In the genomic region with DNA sequence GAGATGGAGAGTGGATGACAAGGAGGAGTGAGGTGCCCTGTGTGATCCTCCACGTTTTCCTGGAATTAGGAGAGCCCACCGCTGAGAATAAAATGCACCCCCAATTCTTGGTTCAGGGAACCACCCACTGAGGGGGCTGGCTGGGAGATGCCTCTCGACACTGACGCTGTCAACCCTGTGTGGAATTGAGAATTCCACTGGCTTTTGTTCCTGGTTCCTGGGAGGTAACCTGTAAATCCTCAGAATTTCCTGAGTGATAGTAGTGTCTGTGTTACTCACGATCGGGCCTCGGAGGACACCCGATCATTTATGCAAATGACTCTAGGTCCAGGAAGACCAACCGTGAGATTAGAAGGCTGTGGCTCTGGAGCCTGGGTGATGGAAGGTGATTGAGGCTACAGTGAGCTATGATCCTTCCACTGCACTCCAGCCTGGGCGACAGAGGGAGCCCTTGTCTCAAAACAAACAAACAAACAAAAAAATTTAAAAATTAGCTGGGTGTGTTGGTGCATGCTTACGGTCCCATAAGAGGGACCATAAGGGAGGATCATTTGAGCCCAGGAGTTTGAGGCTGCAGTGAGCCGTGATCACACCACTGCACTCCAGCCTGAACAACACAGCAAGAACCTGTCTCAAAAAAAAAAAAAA, we compare ENCODE assay signal across 13 cellular contexts. TPM values are rescaled to one million over a fixed set of nuclear protein-coding genes. Genes with fewer than 3 reads are reported as not detected.
DNase-seq lines count a peak whose midpoint lies in the region; ATAC-seq, FAIRE-seq and TF ChIP-seq lines count a peak whose summit lies in the region.
"Had no signal": no experiment of that assay in that cellular context is flagged by ENCODE, and none has a peak within 500 bp of the region (broad histone marks: within the 10 kb centered on the region; RNA-seq: fewer than 3 reads in every experiment).

No MANE protein-coding gene starts in this region.

- FAIRE-seq in GM19239 (lab: Jason Lieb, UNC) = no peak
- FAIRE-seq: H54 had no signal

- no peak overlapping the region for H3K4me2 ChIP-seq in OCI-LY1 (ENCODE audit: low read length)

- H3K9ac ChIP-seq in OCI-LY1 (ENCODE audit: low read length) = no peak overlapping the region

- H3K27me3 ChIP-seq in OCI-LY1 (ENCODE audit: insufficient read depth, low read length) = no peaks in the 10 kb centered on the region

- H3K4me1 Mint-ChIP-seq in progenitor cell of endocrine pancreas (ENCODE audit: low read depth) = peaks cover 5% of the 10 kb centered on the region
- H3K4me1 Mint-ChIP-seq in activated CD4-positive, alpha-beta memory T cell treated with anti-CD3 and anti-CD28 coated beads, Interleukin-2, amount 10 ng/mL, durations not matched to agents 7 days and 5 days = peaks cover 2% of the 10 kb centered on the region

- H3K27ac ChIP-seq in OCI-LY1 (ENCODE audit: low read depth, low read length, poor library complexity, severe bottlenecking) = no peak overlapping the region

- H2AFZ ChIP-seq in OCI-LY1 (ENCODE audit: low read length) = no peak overlapping the region

- H4K20me1 ChIP-seq in OCI-LY1 (ENCODE audit: insufficient read depth, low read length) = no peaks in the 10 kb centered on the region

- no peak for ATAC-seq in HG03432 (IDR thresholded peaks at IDR 0.05; ENCODE audit: unreplicated experiment)
- ATAC-seq: effector memory CD8-positive, alpha-beta T cell had no signal

- no peak overlapping the region for H3K4me3 ChIP-seq in OCI-LY1 (ENCODE audit: low read depth, low read length, poor library complexity, severe bottlenecking)
- H3K4me3 ChIP-seq in epithelial cell of proximal tubule (ENCODE audit: low read depth, low read length) = no peak overlapping the region

- H3K36me3 Mint-ChIP-seq in progenitor cell of endocrine pancreas (ENCODE audit: insufficient read depth) = peaks cover 4% of the 10 kb centered on the region
- H3K36me3 Mint-ChIP-seq in activated CD4-positive, alpha-beta memory T cell treated with anti-CD3 and anti-CD28 coated beads, Interleukin-2, amount 10 ng/mL, durations not matched to agents 7 days and 5 days (ENCODE audit: low read depth) = no peaks in the 10 kb centered on the region

- no peak overlapping the region for H3K27ac Mint-ChIP-seq in progenitor cell of endocrine pancreas
- no peak overlapping the region for H3K27ac Mint-ChIP-seq in activated CD4-positive, alpha-beta memory T cell treated with anti-CD3 and anti-CD28 coated beads, Interleukin-2, amount 10 ng/mL, durations not matched to agents 7 days and 5 days
- H3K27ac Mint-ChIP-seq: effector memory CD8-positive, alpha-beta T cell had no signal

- CTCF ChIA-PET in activated CD4-positive, alpha-beta memory T cell treated with anti-CD3 and anti-CD28 coated beads, Interleukin-2, amount 10 ng/mL, durations not matched to agents 7 days and 5 days (lab: Charles Lee) = interaction anchor here (0.6 to 5.5 kb wide), 6 partner anchors 10 to 33 kb away, joined by 3 to 29 read pairs (median 5); a partner anchor contains a TSS

- peaks cover 3% of the 10 kb centered on the region for H3K9me3 Mint-ChIP-seq in progenitor cell of endocrine pancreas (ENCODE audit: low read depth)
- H3K9me3 Mint-ChIP-seq in activated CD4-positive, alpha-beta memory T cell treated with anti-CD3 and anti-CD28 coated beads, Interleukin-2, amount 10 ng/mL, durations not matched to agents 7 days and 5 days = no peaks in the 10 kb centered on the region
- H3K9me3 Mint-ChIP-seq: effector memory CD8-positive, alpha-beta T cell had no signal

- H3F3A ChIP-seq in OCI-LY1 (ENCODE audit: insufficient read depth, low read length) = no peaks in the 10 kb centered on the region

- no peaks in the 10 kb centered on the region for H3K9me3 ChIP-seq in OCI-LY1 (ENCODE audit: low read length)

- H3K4me1 ChIP-seq in OCI-LY1 (ENCODE audit: insufficient read depth, low read length, severe bottlenecking) = peaks cover 15% of the 10 kb centered on the region

- TF ChIP-seq CTCF in GM12872 (IDR thresholded peaks at IDR 0.05; ENCODE audit: insufficient read depth, low read depth, low read length) (peak; percentile 53), OCI-LY1 (IDR thresholded peaks at IDR 0.05; ENCODE audit: low read length) (peak; percentile 27; the same call in 1 of the 2 replicates), epithelial cell of proximal tubule (conservative IDR thresholded peaks at IDR 0.05; ENCODE audit: low read depth, low read length) (peak; percentile 68), progenitor cell of endocrine pancreas (IDR thresholded peaks at IDR 0.05; ENCODE audit: unreplicated experiment) (peak; percentile 27)

- no peaks in the 10 kb centered on the region; the same call in 1 of the 2 replicates for H3K36me3 ChIP-seq in OCI-LY1 (ENCODE audit: insufficient read depth, low read length)

- no peaks in the 10 kb centered on the region for H3K79me2 ChIP-seq in OCI-LY1 (ENCODE audit: insufficient read depth, low read length)

- H3K27me3 Mint-ChIP-seq in progenitor cell of endocrine pancreas = peaks cover 4% of the 10 kb centered on the region
- H3K27me3 Mint-ChIP-seq in activated CD4-positive, alpha-beta memory T cell treated with anti-CD3 and anti-CD28 coated beads, Interleukin-2, amount 10 ng/mL, durations not matched to agents 7 days and 5 days = peaks cover 2% of the 10 kb centered on the region

- no peaks in the 10 kb centered on the region for H3K9me2 ChIP-seq in OCI-LY1 (ENCODE audit: low read depth, low read length)

- POLR2A ChIA-PET in activated CD4-positive, alpha-beta memory T cell treated with anti-CD3 and anti-CD28 coated beads, Interleukin-2, amount 10 ng/mL, durations not matched to agents 7 days and 5 days (lab: Charles Lee) = interaction anchor here (1.4 to 3.4 kb wide), 3 partner anchors 12 to 20 kb away, joined by 3 to 18 read pairs (median 5); a partner anchor contains a TSS

- DNase-seq in epithelial cell of proximal tubule (ENCODE audit: low read depth) (no peak), progenitor cell of endocrine pancreas (ENCODE audit: low spot score, unreplicated experiment) (no peak), GM19239 (ENCODE audit: insufficient read length, low spot score) (no peak)
- no peak for DNase-seq in activated CD4-positive, alpha-beta memory T cell treated with anti-CD3 and anti-CD28 coated beads, Interleukin-2, amount 10 ng/mL, durations not matched to agents 7 days and 5 days
- DNase-seq: activated CD8-positive, alpha-beta memory T cell treated with anti-CD3 and anti-CD28 coated beads for 24 hours; DND-41; effector memory CD8-positive, alpha-beta T cell; NCI-H510A; substantia nigra had no signal

- H3K4me3 Mint-ChIP-seq in progenitor cell of endocrine pancreas (ENCODE audit: low read depth) = no peak overlapping the region
- H3K4me3 Mint-ChIP-seq in activated CD4-positive, alpha-beta memory T cell treated with anti-CD3 and anti-CD28 coated beads, Interleukin-2, amount 10 ng/mL, durations not matched to agents 7 days and 5 days = no peak overlapping the region
- H3K4me3 Mint-ChIP-seq: effector memory CD8-positive, alpha-beta T cell had no signal

RNA-seq across cellular contexts. Expression of a gene that starts 11.7 kb away (rescaled TPM):
- total RNA-seq in epithelial cell of proximal tubule (57.5 and 63.4 TPM in 2 replicates), progenitor cell of endocrine pancreas (89.6 and 90.3 TPM in 2 replicates)
- 10 to 100 TPM; 59.9 to 66.7 TPM for total RNA-seq in activated CD4-positive, alpha-beta memory T cell treated with anti-CD3 and anti-CD28 coated beads, Interleukin-2, amount 10 ng/mL, durations not matched to agents 7 days and 5 days

RNA-seq across cellular contexts. Expression of a gene that starts 19.0 kb away (rescaled TPM):
- total RNA-seq in epithelial cell of proximal tubule (54.5 and 81.2 TPM in 2 replicates), progenitor cell of endocrine pancreas (12.8 and 13.9 TPM in 2 replicates)
- 1 to 10 TPM; 2.8 to 3.4 TPM for total RNA-seq in activated CD4-positive, alpha-beta memory T cell treated with anti-CD3 and anti-CD28 coated beads, Interleukin-2, amount 10 ng/mL, durations not matched to agents 7 days and 5 days

RNA-seq across cellular contexts. Expression of a gene that starts 57.3 kb away (rescaled TPM):
- total RNA-seq in epithelial cell of proximal tubule (0.69 and 2.0 TPM in 2 replicates), progenitor cell of endocrine pancreas (16.0 and 18.5 TPM in 2 replicates)
- 1 to 10 TPM; 1.4 to 1.9 TPM for total RNA-seq in activated CD4-positive, alpha-beta memory T cell treated with anti-CD3 and anti-CD28 coated beads, Interleukin-2, amount 10 ng/mL, durations not matched to agents 7 days and 5 days
